Comparison of ENCODE assay signal across 11 cellular contexts in genomic region chr22:35684270-35684700, GRCh38. TPM values are rescaled to one million over a fixed set of nuclear protein-coding genes. Genes with fewer than 3 reads are reported as not detected.
DNase-seq lines count a peak whose midpoint lies in the region; ATAC-seq, FAIRE-seq and TF ChIP-seq lines count a peak whose summit lies in the region.
"Had no signal": no experiment of that assay in that cellular context is flagged by ENCODE, and none has a peak within 500 bp of the region (broad histone marks: within the 10 kb centered on the region; RNA-seq: fewer than 3 reads in every experiment).

No MANE protein-coding gene starts in this region.

- no peaks in the 10 kb centered on the region for H3K27me3 ChIP-seq in heart right ventricle
- H3K27me3 ChIP-seq: upper lobe of left lung had no signal

- no peak for FAIRE-seq in A549 (lab: Jason Lieb, UNC)

- H3K4me1 ChIP-seq in A549, result no peaks in the 10 kb centered on the region
- peaks cover 0 to 12% (median 0%) of the 10 kb centered on the region in 9 donors for H3K4me1 ChIP-seq in heart right ventricle
- H3K4me1 ChIP-seq: upper lobe of left lung had no signal

- no peak overlapping the region for H3K4me3 ChIP-seq in A549
- no peak overlapping the region for H3K4me3 ChIP-seq in WI38 (ENCODE audit: low read depth, low read length)
- no peak overlapping the region for H3K4me3 ChIP-seq in heart right ventricle
- H3K4me3 ChIP-seq: upper lobe of left lung had no signal

- POLR2A ChIA-PET in A549 (lab: Yijun Ruan, JAX), result no interaction called here

- ATAC-seq in A549 (no peak), heart right ventricle (peak; percentile 67 to 96 (median 90)), HG02571 (IDR thresholded peaks at IDR 0.05; ENCODE audit: unreplicated experiment) (no peak), GM21737 (IDR thresholded peaks at IDR 0.05; ENCODE audit: unreplicated experiment) (no peak), HG03442 (IDR thresholded peaks at IDR 0.05; ENCODE audit: unreplicated experiment) (no peak), HG02938 (IDR thresholded peaks at IDR 0.05; ENCODE audit: unreplicated experiment) (no peak)

- no peak for TF ChIP-seq POLR2A in A549 (IDR thresholded peaks at IDR 0.05; ENCODE audit: low read length)

- peak in 1 of 2 experiments; percentile 26; a peak in 1 of 5 replicates for TF ChIP-seq RAD21 in A549 (conservative IDR thresholded peaks at IDR 0.05 in 1 of 2, IDR thresholded peaks at IDR 0.05 in 1 of 2)

- CTCF ChIA-PET in A549 (lab: Yijun Ruan, JAX), result interaction anchor here (0.8 to 1.5 kb wide), 4 partner anchors 11 to 27 kb away, joined by 3 to 5 read pairs (median 3); no protein-coding TSS in a partner anchor

- no peak for TF ChIP-seq EP300 in A549 (IDR thresholded peaks at IDR 0.05)

- WGBS in A549 (ENCODE audit: missing lambda C conversion rate), result 72% methylated on average over 3 of the region's 3 CpGs
- WGBS in heart right ventricle, 2 donors, result 12 to 22% methylated on average over 3 of the region's 3 CpGs

- H3K9me3 ChIP-seq in A549, result no peaks in the 10 kb centered on the region
- peaks cover 0 to 11% (median 4%) of the 10 kb centered on the region in 11 donors for H3K9me3 ChIP-seq in heart right ventricle

- TF ChIP-seq CTCF in A549 (IDR thresholded peaks at IDR 0.05) (no peak), WI38 (IDR thresholded peaks at IDR 0.05; ENCODE audit: low read depth, low read length) (peak; percentile 30; the same call in 1 of the 2 replicates), heart right ventricle (IDR thresholded peaks at IDR 0.05) (peak in 8 of 9 donors; percentile 5 to 47 (median 26))

- H3K4me2 ChIP-seq in A549, result no peak overlapping the region

- H3K36me3 ChIP-seq in heart right ventricle, result no peaks in the 10 kb centered on the region
- H3K36me3 ChIP-seq: upper lobe of left lung had no signal

- H3K27ac ChIP-seq in A549, result no peak overlapping the region
- peak overlapping the region in 3 of 10 donors; percentile 5 to 31 (median 26) for H3K27ac ChIP-seq in heart right ventricle
- H3K27ac ChIP-seq: upper lobe of left lung had no signal

- intact Hi-C loops in heart right ventricle (cut with DNase I), result loop anchor here in 2 of 10 donors (2.0 to 10.0 kb wide), 2 partner anchors 231 to 237 kb away; no protein-coding TSS in a partner anchor

- DNase-seq in A549 (ENCODE audit: low read depth in 1 of 2, low spot score in 1 of 2) (peak in 1 of 2 experiments; percentile 25), HCEC 1CT (peak; percentile 62), heart right ventricle (peak in 1 of 2 donors; percentile 28)
- DNase-seq: CD8-positive, alpha-beta memory T cell; immature natural killer cell; upper lobe of left lung had no signal

TF ChIP-seq in A549, 52 proteins besides CTCF, POLR2A, EP300 and RAD21:
- TF ChIP-seq ZSCAN20 (CRISPR knock-in tag; IDR thresholded peaks at IDR 0.05), result no peak
- TF ChIP-seq MAFK (IDR thresholded peaks at IDR 0.05; ENCODE audit: partially characterized antibody), result peak; percentile 26

RNA-seq across cellular contexts. Expression of gene APOL5, which starts 33.4 kb away (rescaled TPM):
- polyA plus RNA-seq in A549 (2011; rRNA removed), result not detected in 2 replicates
- polyA plus RNA-seq in A549 (2012; cell fraction: cytosol; rRNA removed), result not detected in 2 replicates
- not detected in 2 replicates for polyA plus RNA-seq in A549 (2012; cell fraction: nucleus; rRNA removed)
- not detected in 3 replicates for polyA plus RNA-seq in A549 (2017; fragmentation: RNase III; extraction: RNeasy Plus Mini Kit Qiagen cat#74134 plus additional on column Dnase treatment)
- polyA minus RNA-seq in A549 (2011; rRNA and poly(A)+ RNA removed), result not detected in 2 replicates
- not detected for total RNA-seq in heart right ventricle
- polyA plus RNA-seq in heart right ventricle, result under 1 TPM in 1 of 2 donors, not detected in 1; 0.06 TPM
- total RNA-seq: CD8-positive, alpha-beta memory T cell; upper lobe of left lung had no signal
- polyA plus RNA-seq: CD8-positive, alpha-beta memory T cell; immature natural killer cell had no signal

RNA-seq across cellular contexts. Expression of gene APOL6, which starts 36.0 kb away (rescaled TPM):
- 2.5 and 2.7 TPM in 2 replicates for polyA plus RNA-seq in A549 (2011; rRNA removed)
- polyA plus RNA-seq in A549 (2012; cell fraction: cytosol; rRNA removed), result 0.28 and 0.29 TPM in 2 replicates
- 0.31 and 0.38 TPM in 2 replicates for polyA plus RNA-seq in A549 (2012; cell fraction: nucleus; rRNA removed)
- 1.3 to 1.9 TPM (median 1.8 TPM) in 3 replicates for polyA plus RNA-seq in A549 (2017; fragmentation: RNase III; extraction: RNeasy Plus Mini Kit Qiagen cat#74134 plus additional on column Dnase treatment)
- polyA minus RNA-seq in A549 (2011; rRNA and poly(A)+ RNA removed), result 4.2 and 5.2 TPM in 2 replicates
- total RNA-seq in heart right ventricle, result 10 to 100 TPM in 2 of 10 donors, 1 to 10 TPM in 8; 4.6 to 51.9 (median 8.7) TPM
- 1 to 10 TPM; 1.7 to 4.0 TPM for polyA plus RNA-seq in heart right ventricle

Comparison
In these comparisons a context has a peak if more than half of its experiments do, and no peak if none do; other contexts are left out.
1. ATAC-seq: peak in heart right ventricle (8 of 8); none in A549 (0 of 2), HG02571 (single experiment), GM21737 (single experiment), HG03442 (single experiment) and HG02938 (single experiment).